Comparison of ENCODE assay signal across 9 cellular contexts in the genomic region with DNA sequence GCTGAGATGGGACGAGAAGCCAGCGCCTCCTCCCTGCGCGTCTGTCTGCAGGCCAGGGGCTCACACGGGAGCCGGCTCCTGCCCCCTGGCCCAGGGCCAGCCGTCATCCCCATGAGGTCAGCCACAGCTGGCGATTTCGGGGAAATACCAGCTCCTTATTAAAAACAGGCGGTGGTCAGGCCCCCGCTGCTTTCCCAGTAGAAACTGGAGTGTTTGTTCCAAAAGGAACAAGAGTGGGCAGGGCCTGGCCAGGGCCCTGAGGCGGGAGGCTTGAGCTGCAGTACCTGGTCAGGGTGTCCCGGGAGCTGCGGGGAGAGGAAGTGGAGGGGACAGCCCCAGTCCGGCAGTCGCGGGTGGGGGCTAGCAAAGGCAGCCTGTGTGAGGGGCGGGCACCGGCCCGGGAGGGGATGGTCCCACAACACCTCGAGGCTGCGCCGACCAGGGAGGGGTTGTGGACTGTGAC. TPM values are rescaled to one million over a fixed set of nuclear protein-coding genes. Genes with fewer than 3 reads are reported as not detected.
DNase-seq lines count a peak whose midpoint lies in the region; ATAC-seq and TF ChIP-seq lines count a peak whose summit lies in the region.
"Had no signal": no experiment of that assay in that cellular context is flagged by ENCODE, and none has a peak within 500 bp of the region (broad histone marks: within the 10 kb centered on the region; RNA-seq: fewer than 3 reads in every experiment).

No MANE protein-coding gene starts in this region.

- no peak overlapping the region for H2BK5ac ChIP-seq in IMR-90 (ENCODE audit: low read depth, low read length, poor library complexity, severe bottlenecking)

- peaks cover 3% of the 10 kb centered on the region for H3K9me1 ChIP-seq in IMR-90 (ENCODE audit: insufficient read depth, low read length)

- no peak for TF ChIP-seq POLR2A in IMR-90 (IDR thresholded peaks at IDR 0.05; ENCODE audit: low read depth, low read length)

- CTCF ChIA-PET in IMR-90 (lab: Yijun Ruan, JAX) = interaction anchor here (0.7 to 1.3 kb wide), 2 partner anchors 18 to 90 kb away, joined by 3 to 4 read pairs; no protein-coding TSS in a partner anchor

- dilution Hi-C loops in IMR-90 (cut with HindIII; ENCODE audit: low sequenced_read_pairs, unreplicated experiment) = no loop called here

- peak overlapping the region; percentile 92 for H2AFZ ChIP-seq in IMR-90 (replicated peaks; ENCODE audit: low read length, poor library complexity)

- peak overlapping the region; percentile 73 for H4K5ac ChIP-seq in IMR-90 (ENCODE audit: low read depth, low read length)

- peaks cover 20 to 31% (median 26%) of the 10 kb centered on the region in 11 experiments for H3K9me3 ChIP-seq in BLaER1 treated with 17β-estradiol and CSF1 and Interleukin-3, amounts not matched to agents 10 nM and 100 nM (replicated peaks in 1 of 11)
- peaks cover 3% of the 10 kb centered on the region for H3K9me3 ChIP-seq in IMR-90 (ENCODE audit: control insufficient read depth, insufficient read depth, low read length)

- H3K27ac ChIP-seq in BLaER1 treated with 17β-estradiol and CSF1 and Interleukin-3, amounts not matched to agents 10 nM and 100 nM = peak overlapping the region; percentile 37 to 93 (median 85); a peak in 21 of 22 replicates
- H3K27ac ChIP-seq in IMR-90 (ENCODE audit: insufficient read depth, low read length) = 0 out of 2 replicates have a peak overlapping the region, but pooled peaks have one; percentile 4

- H2BK15ac ChIP-seq in IMR-90 (ENCODE audit: low read depth, low read length) = no peak overlapping the region

- peak overlapping the region; percentile 26; the same call in 1 of the 2 replicates for H3K18ac ChIP-seq in IMR-90 (ENCODE audit: low read depth, low read length)

- H3K36me3 ChIP-seq in BLaER1 treated with 17β-estradiol and CSF1 and Interleukin-3, amounts not matched to agents 10 nM and 100 nM = no peaks in the 10 kb centered on the region
- no peaks in the 10 kb centered on the region for H3K36me3 ChIP-seq in IMR-90 (ENCODE audit: control insufficient read depth, insufficient read depth, low read length)

- H4K91ac ChIP-seq in IMR-90 (ENCODE audit: insufficient read depth, low read depth, low read length) = peak overlapping the region; percentile 59; the same call in 1 of the 2 replicates

- H3K4me2 ChIP-seq in BLaER1 treated with 17β-estradiol and CSF1 and Interleukin-3, amounts not matched to agents 10 nM and 100 nM = peak overlapping the region; percentile 84 to 99 (median 94)
- H3K4me2 ChIP-seq in IMR-90 (ENCODE audit: low read depth, low read length) = peak overlapping the region; percentile 69

- peaks cover 13 to 25% (median 22%) of the 10 kb centered on the region in 10 experiments for H3K4me1 ChIP-seq in BLaER1 treated with 17β-estradiol and CSF1 and Interleukin-3, amounts not matched to agents 10 nM and 100 nM
- peaks cover 7% of the 10 kb centered on the region; the same call in 1 of the 2 replicates for H3K4me1 ChIP-seq in IMR-90 (ENCODE audit: control insufficient read depth, insufficient read depth, low read length)

- peak overlapping the region; percentile 49 to 70 (median 62) for H3K4me3 ChIP-seq in BLaER1 treated with 17β-estradiol and CSF1 and Interleukin-3, amounts not matched to agents 10 nM and 100 nM
- H3K4me3 ChIP-seq in IMR-90 (ENCODE audit: insufficient read depth, low read depth, low read length) = peak overlapping the region; percentile 23

- peak overlapping the region; percentile 77 to 94; a peak in 3 of 4 replicates for H4K8ac ChIP-seq in IMR-90 (ENCODE audit: low read depth in 2 of 2, low read length in 2 of 2)

- DNase-seq in IMR-90 (peak; percentile 62), brain pericyte (ENCODE audit: low read depth, low spot score) (peak; percentile 81), islet precursor cell (peak; percentile 92), smooth muscle cell of the brain vasculature (ENCODE audit: low read depth, low spot score) (peak; percentile 81), NCI-H1105 treated with DMSO at 0.1 percent for 48 hours (lab: John Stamatoyannopoulos, UW) (no peak)
- no peak for DNase-seq in activated CD4-positive, alpha-beta T cell treated with anti-CD3 and anti-CD28 coated beads for 4 hours

- peak overlapping the region; percentile 71 to 89 (median 84); a peak in 21 of 22 replicates for H3K9ac ChIP-seq in BLaER1 treated with 17β-estradiol and CSF1 and Interleukin-3, amounts not matched to agents 10 nM and 100 nM
- H3K9ac ChIP-seq in IMR-90 (ENCODE audit: low read depth, low read length) = peak overlapping the region; percentile 48

- no peaks in the 10 kb centered on the region for H3K79me1 ChIP-seq in IMR-90 (ENCODE audit: low read depth in 1 of 2, low read length in 2 of 2)

- no peak overlapping the region for H2AK9ac ChIP-seq in IMR-90 (replicated peaks; ENCODE audit: low read depth, low read length, poor library complexity)

- no peak overlapping the region for H3K23ac ChIP-seq in IMR-90 (ENCODE audit: low read depth, low read length)

- no peaks in the 10 kb centered on the region for H3K27me3 ChIP-seq in BLaER1 treated with 17β-estradiol and CSF1 and Interleukin-3, amounts not matched to agents 10 nM and 100 nM
- H3K27me3 ChIP-seq in IMR-90 (ENCODE audit: control insufficient read depth, insufficient read depth, low read length) = peaks cover 2% of the 10 kb centered on the region; the same call in 1 of the 2 replicates

- POLR2A ChIA-PET in IMR-90 (lab: Charles Lee; ENCODE audit: unreplicated experiment) = no interaction called here

- no peaks in the 10 kb centered on the region for H4K20me1 ChIP-seq in BLaER1 treated with 17β-estradiol and CSF1 and Interleukin-3, amounts not matched to agents 10 nM and 100 nM
- H4K20me1 ChIP-seq in IMR-90 (ENCODE audit: insufficient read depth, low read length) = no peaks in the 10 kb centered on the region

- in situ Hi-C loops in IMR-90 (cut with MboI; ENCODE audit: low sequenced_read_pairs) = no loop called here

- no TSS peak for BruUV-seq in IMR-90 (replicated peaks; lab: Mats Ljungman, UMichigan)

- peak overlapping the region; percentile 71 for H3K14ac ChIP-seq in IMR-90 (replicated peaks; ENCODE audit: low read depth, low read length)

- no peak overlapping the region for H2BK20ac ChIP-seq in IMR-90 (ENCODE audit: low read depth, low read length)

- H2BK120ac ChIP-seq in IMR-90 (ENCODE audit: low read depth, low read length) = peak overlapping the region; percentile 40; the same call in 1 of the 2 replicates

- H2AK5ac ChIP-seq in IMR-90 (ENCODE audit: low read depth, low read length) = no peak overlapping the region

- intact Hi-C loops in IMR-90 (cut with micrococcal nuclease) = no loop called here

- ATAC-seq in GM19455 (IDR thresholded peaks at IDR 0.05; ENCODE audit: unreplicated experiment) (peak; percentile 51), IMR-90 (ENCODE audit: low read depth) (peak; percentile 56)

- 4% methylated on average over 5 of the region's 23 CpGs; no CpG with 5 or more reads in 1 of the 2 experiments for WGBS in IMR-90 (ENCODE audit: extremely low coverage in 2 of 2, insufficient read length in 1 of 2), 2 experiments

- H3K56ac ChIP-seq in IMR-90 (ENCODE audit: extremely low read depth, insufficient read depth, low read length) = no peak overlapping the region

- H3K4ac ChIP-seq in IMR-90 (ENCODE audit: low read depth, low read length) = peak overlapping the region; percentile 59

- TF ChIP-seq CTCF in IMR-90 (conservative IDR thresholded peaks at IDR 0.05; ENCODE audit: low read depth, low read length) = no peak

- no peak for TF ChIP-seq RAD21 in IMR-90 (IDR thresholded peaks at IDR 0.05; ENCODE audit: low read length)

TF ChIP-seq in IMR-90, 13 proteins besides CTCF, POLR2A, EP300 and RAD21:
- no peak for TF ChIP-seq MXI1 (IDR thresholded peaks at IDR 0.05; ENCODE audit: borderline replicate concordance, low read depth, low read length)
- no peak for TF ChIP-seq BHLHE40 (IDR thresholded peaks at IDR 0.05; ENCODE audit: low read depth, low read length)
- TF ChIP-seq RCOR1 (IDR thresholded peaks at IDR 0.05; ENCODE audit: insufficient replicate concordance, low read length) = no peak
- no peak for TF ChIP-seq RFX5 (IDR thresholded peaks at IDR 0.05; ENCODE audit: low read depth, low read length)
- no peak for TF ChIP-seq MAZ (IDR thresholded peaks at IDR 0.05; ENCODE audit: borderline replicate concordance, low read depth, low read length)
- TF ChIP-seq CEBPB (IDR thresholded peaks at IDR 0.05; ENCODE audit: low read depth, low read length) = no peak
- TF ChIP-seq, protein P1, sequence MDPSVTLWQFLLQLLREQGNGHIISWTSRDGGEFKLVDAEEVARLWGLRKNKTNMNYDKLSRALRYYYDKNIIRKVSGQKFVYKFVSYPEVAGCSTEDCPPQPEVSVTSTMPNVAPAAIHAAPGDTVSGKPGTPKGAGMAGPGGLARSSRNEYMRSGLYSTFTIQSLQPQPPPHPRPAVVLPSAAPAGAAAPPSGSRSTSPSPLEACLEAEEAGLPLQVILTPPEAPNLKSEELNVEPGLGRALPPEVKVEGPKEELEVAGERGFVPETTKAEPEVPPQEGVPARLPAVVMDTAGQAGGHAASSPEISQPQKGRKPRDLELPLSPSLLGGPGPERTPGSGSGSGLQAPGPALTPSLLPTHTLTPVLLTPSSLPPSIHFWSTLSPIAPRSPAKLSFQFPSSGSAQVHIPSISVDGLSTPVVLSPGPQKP (IDR thresholded peaks at IDR 0.05; ENCODE audit: borderline replicate concordance, low read depth, low read length) = no peak
- no peak for TF ChIP-seq NFE2L2 (IDR thresholded peaks at IDR 0.05; ENCODE audit: low read depth, low read length)
- no peak for TF ChIP-seq MAFK (IDR thresholded peaks at IDR 0.05; ENCODE audit: low read depth, low read length)
- TF ChIP-seq USF2 (IDR thresholded peaks at IDR 0.05; ENCODE audit: low read depth, low read length) = no peak
- TF ChIP-seq FOS (IDR thresholded peaks at IDR 0.05; ENCODE audit: low read depth, low read length) = no peak
- TF ChIP-seq SMC3 (IDR thresholded peaks at IDR 0.05; ENCODE audit: low read depth, low read length) = no peak
- no peak for TF ChIP-seq CHD1 (IDR thresholded peaks at IDR 0.05; ENCODE audit: low read depth, low read length)

RNA-seq across cellular contexts. Expression of gene MYL3, which starts 17.8 kb away (rescaled TPM):
- not detected in 2 replicates for total RNA-seq in IMR-90 (2012; rRNA removed)
- polyA plus RNA-seq in IMR-90 (2012; rRNA removed) = 0.09 TPM in 1 of 2 replicates, not detected in the other
- polyA plus RNA-seq in IMR-90 (2012; cell fraction: cytosol; rRNA removed) = not detected in 2 replicates
- not detected in 2 replicates for polyA plus RNA-seq in IMR-90 (2012; cell fraction: nucleus; rRNA removed; ENCODE audit: low replicate concordance)
- total RNA-seq: NCI-H460 had no signal

RNA-seq across cellular contexts. Expression of gene PTH1R, which starts 32.1 kb away (rescaled TPM):
- under 0.01 and 0.18 TPM in 2 replicates for total RNA-seq in IMR-90 (2012; rRNA removed)
- polyA plus RNA-seq in IMR-90 (2012; rRNA removed) = 0.15 and 0.56 TPM in 2 replicates
- polyA plus RNA-seq in IMR-90 (2012; cell fraction: cytosol; rRNA removed) = 0.24 and 0.28 TPM in 2 replicates
- polyA plus RNA-seq in IMR-90 (2012; cell fraction: nucleus; rRNA removed; ENCODE audit: low replicate concordance) = 0.23 and 0.77 TPM in 2 replicates

Comparison
In these comparisons a context has a peak if more than half of its experiments do, and no peak if none do; other contexts are left out.
1. DNase-seq: peak in IMR-90 (single experiment), brain pericyte (single experiment), islet precursor cell (single experiment) and smooth muscle cell of the brain vasculature (single experiment); none in NCI-H1105 treated with DMSO at 0.1 percent for 48 hours (single experiment) and activated CD4-positive, alpha-beta T cell treated with anti-CD3 and anti-CD28 coated beads for 4 hours (0 of 2).